ENCODE assay signal across 10 cellular contexts in genomic region chr10:26727005-26727404, GRCh38.
"Had no signal": no experiment of that assay in that cellular context is flagged by ENCODE, and none has a peak within 500 bp of the region (broad histone marks: within the 10 kb centered on the region; RNA-seq: fewer than 3 reads in every experiment).

No MANE protein-coding gene starts in this region.

- FAIRE-seq: H1, H54, HTR-8/SVneo had no signal

- H3K4me3 ChIP-seq: GM23338, K562 had no signal

- H3K4me2 ChIP-seq: GM23338 had no signal

- H2AFZ ChIP-seq: GM23338 had no signal

- DNase-seq: H9, HFFc6, IMR-90, KG1 had no signal

- ATAC-seq: GM23338, HCT116, K562 had no signal
